ENCODE assay signal across 8 cellular contexts in genomic region chr20:32017711-32018251, GRCh38. TPM values are rescaled to one million over a fixed set of nuclear protein-coding genes. Genes with fewer than 3 reads are reported as not detected.
A peak's percentile ranks its signal among the peaks of the same experiment; 100 is the strongest.
DNase-seq lines count a peak whose midpoint lies in the region; ATAC-seq and TF ChIP-seq lines count a peak whose summit lies in the region.

No MANE protein-coding gene starts in this region.

- POLR2A ChIA-PET in activated CD8-positive, alpha-beta T cell treated with anti-CD3 and anti-CD28 coated beads, Interleukin-2, amount 10 ng/mL, durations not matched to agents 7 days and 5 days (lab: Charles Lee), result no interaction called here

- no peaks in the 10 kb centered on the region for H3K9me3 ChIP-seq in iPS-18a (ENCODE audit: control insufficient read depth, low read depth, low read length)

- peaks cover 13% of the 10 kb centered on the region for H3K27me3 ChIP-seq in iPS-18a (ENCODE audit: control insufficient read depth, insufficient read depth, low read length)

- in situ Hi-C loops in GM13977 (cut with MboI; ENCODE audit: low pct_unique_long_range_greater_than_20kb, low sequenced_read_pairs, unreplicated experiment), result no loop called here

- H3K36me3 ChIP-seq in iPS-18a (ENCODE audit: control insufficient read depth, low read depth, low read length), result no peaks in the 10 kb centered on the region

- peaks cover 13% of the 10 kb centered on the region for H3K4me1 ChIP-seq in iPS-18a (ENCODE audit: control insufficient read depth, low read depth, low read length)

- peak; percentile 35 for TF ChIP-seq CTCF in GM13977 (IDR thresholded peaks at IDR 0.05; ENCODE audit: extremely low read depth, insufficient read depth, missing control alignments)

- peaks cover 3% of the 10 kb centered on the region for H3K36me3 Mint-ChIP-seq in activated CD8-positive, alpha-beta T cell treated with anti-CD3 and anti-CD28 coated beads, Interleukin-2, amount 10 ng/mL, durations not matched to agents 7 days and 5 days (ENCODE audit: low read depth)
- no peaks in the 10 kb centered on the region for H3K36me3 Mint-ChIP-seq in stimulated activated effector memory CD8-positive, alpha-beta T cell treated with anti-CD3 and anti-CD28 coated beads, Interleukin-12 subunit alpha, Interleukin-12 subunit beta, amount 100 ng/mL, for 72 hours

- H3K4me3 Mint-ChIP-seq in activated CD8-positive, alpha-beta T cell treated with anti-CD3 and anti-CD28 coated beads, Interleukin-2, amount 10 ng/mL, durations not matched to agents 7 days and 5 days, result peak overlapping the region; percentile 45
- peak overlapping the region; percentile 78 for H3K4me3 Mint-ChIP-seq in stimulated activated effector memory CD8-positive, alpha-beta T cell treated with anti-CD3 and anti-CD28 coated beads, Interleukin-12 subunit alpha, Interleukin-12 subunit beta, amount 100 ng/mL, for 72 hours

- H3K4me1 Mint-ChIP-seq in activated CD8-positive, alpha-beta T cell treated with anti-CD3 and anti-CD28 coated beads, Interleukin-2, amount 10 ng/mL, durations not matched to agents 7 days and 5 days (ENCODE audit: low read depth), result peaks cover 19% of the 10 kb centered on the region
- H3K4me1 Mint-ChIP-seq in stimulated activated effector memory CD8-positive, alpha-beta T cell treated with anti-CD3 and anti-CD28 coated beads, Interleukin-12 subunit alpha, Interleukin-12 subunit beta, amount 100 ng/mL, for 72 hours, result peaks cover 21% of the 10 kb centered on the region

- H3K27ac Mint-ChIP-seq in activated CD8-positive, alpha-beta T cell treated with anti-CD3 and anti-CD28 coated beads, Interleukin-2, amount 10 ng/mL, durations not matched to agents 7 days and 5 days, result no peak overlapping the region
- H3K27ac Mint-ChIP-seq in stimulated activated effector memory CD8-positive, alpha-beta T cell treated with anti-CD3 and anti-CD28 coated beads, Interleukin-12 subunit alpha, Interleukin-12 subunit beta, amount 100 ng/mL, for 72 hours, result no peak overlapping the region

- H3K27ac ChIP-seq in iPS-18a (ENCODE audit: low read length), result no peak overlapping the region

- H3K27me3 Mint-ChIP-seq in activated CD8-positive, alpha-beta T cell treated with anti-CD3 and anti-CD28 coated beads, Interleukin-2, amount 10 ng/mL, durations not matched to agents 7 days and 5 days (ENCODE audit: low read depth), result peaks cover 56% of the 10 kb centered on the region

- peak overlapping the region; percentile 50 for H3K4me3 ChIP-seq in iPS-18a (ENCODE audit: low read length)

- no peaks in the 10 kb centered on the region for H3K9me3 Mint-ChIP-seq in activated CD8-positive, alpha-beta T cell treated with anti-CD3 and anti-CD28 coated beads, Interleukin-2, amount 10 ng/mL, durations not matched to agents 7 days and 5 days (ENCODE audit: insufficient read depth)
- no peaks in the 10 kb centered on the region for H3K9me3 Mint-ChIP-seq in stimulated activated effector memory CD8-positive, alpha-beta T cell treated with anti-CD3 and anti-CD28 coated beads, Interleukin-12 subunit alpha, Interleukin-12 subunit beta, amount 100 ng/mL, for 72 hours

- DNase-seq in GM13977 (ENCODE audit: low spot score), result peak; percentile 73
- peak; percentile 95 for DNase-seq in NCI-H2171 treated with DMSO at 0.1 percent for 48 hours (lab: John Stamatoyannopoulos, UW)
- DNase-seq in activated CD8-positive, alpha-beta T cell treated with anti-CD3 and anti-CD28 coated beads, Interleukin-2, amount 10 ng/mL, durations not matched to agents 7 days and 5 days, result peak; percentile 53
- DNase-seq in stimulated activated effector memory CD8-positive, alpha-beta T cell treated with anti-CD3 and anti-CD28 coated beads, Interleukin-12 subunit alpha, Interleukin-12 subunit beta, amount 100 ng/mL, for 72 hours (ENCODE audit: low spot score in 2 of 2), result no peak
- no peak for DNase-seq in GF-D8 (lab: John Stamatoyannopoulos, UW)

- peak overlapping the region; percentile 24 for H3K9ac ChIP-seq in iPS-18a (ENCODE audit: low read length)

- ATAC-seq in activated CD8-positive, alpha-beta T cell treated with anti-CD3 and anti-CD28 coated beads, Interleukin-2, amount 10 ng/mL, durations not matched to agents 7 days and 5 days, result peak; percentile 37
- no peak for ATAC-seq in stimulated activated effector memory CD8-positive, alpha-beta T cell treated with anti-CD3 and anti-CD28 coated beads, Interleukin-12 subunit alpha, Interleukin-12 subunit beta, amount 100 ng/mL, for 72 hours
- no peak for ATAC-seq in HG03025 (IDR thresholded peaks at IDR 0.05; ENCODE audit: low FRiP score, unreplicated experiment)
- no peak for ATAC-seq in GM18909 (IDR thresholded peaks at IDR 0.05; ENCODE audit: poor library complexity, unreplicated experiment)

- CTCF ChIA-PET in activated CD8-positive, alpha-beta T cell treated with anti-CD3 and anti-CD28 coated beads, Interleukin-2, amount 10 ng/mL, durations not matched to agents 7 days and 5 days (lab: Charles Lee), result interaction anchor here (0.6 to 2.0 kb wide), 11 partner anchors 10 to 634 kb away, joined by 3 to 13 read pairs (median 3); no protein-coding TSS in a partner anchor

RNA-seq across cellular contexts. Expression of gene CCM2L, which starts 7.5 kb away (rescaled TPM):
- not detected for total RNA-seq in activated CD8-positive, alpha-beta T cell treated with anti-CD3 and anti-CD28 coated beads, Interleukin-2, amount 10 ng/mL, durations not matched to agents 7 days and 5 days

RNA-seq across cellular contexts. Expression of gene HCK, which starts 34.3 kb away (rescaled TPM):
- not detected for total RNA-seq in activated CD8-positive, alpha-beta T cell treated with anti-CD3 and anti-CD28 coated beads, Interleukin-2, amount 10 ng/mL, durations not matched to agents 7 days and 5 days

RNA-seq across cellular contexts. Expression of gene XKR7, which starts 49.8 kb away (rescaled TPM):
- under 1 TPM in 1 of 2 experiments, not detected in 1; 0.03 TPM for total RNA-seq in activated CD8-positive, alpha-beta T cell treated with anti-CD3 and anti-CD28 coated beads, Interleukin-2, amount 10 ng/mL, durations not matched to agents 7 days and 5 days

Comparison
In these comparisons a context has a peak if more than half of its experiments do, and no peak if none do; other contexts are left out.
1. DNase-seq: peak in GM13977 (single experiment), NCI-H2171 treated with DMSO at 0.1 percent for 48 hours (single experiment) and activated CD8-positive, alpha-beta T cell treated with anti-CD3 and anti-CD28 coated beads, Interleukin-2, amount 10 ng/mL, durations not matched to agents 7 days and 5 days (single experiment); none in stimulated activated effector memory CD8-positive, alpha-beta T cell treated with anti-CD3 and anti-CD28 coated beads, Interleukin-12 subunit alpha, Interleukin-12 subunit beta, amount 100 ng/mL, for 72 hours (0 of 2) and GF-D8 (single experiment).